Comparison of ENCODE assay signal across 14 cellular contexts in genomic region chr2:227103583-227103982, GRCh38.
A peak's percentile ranks its signal among the peaks of the same experiment; 100 is the strongest.
DNase-seq lines count a peak whose midpoint lies in the region; TF ChIP-seq lines count a peak whose summit lies in the region.
"Had no signal": no experiment of that assay in that cellular context is flagged by ENCODE, and none has a peak within 500 bp of the region (broad histone marks: within the 10 kb centered on the region; RNA-seq: fewer than 3 reads in every experiment).

No MANE protein-coding gene starts in this region.

- TF ChIP-seq POLR2A in spleen (IDR thresholded peaks at IDR 0.05): no peak

- CTCF ChIA-PET in Caco-2 (lab: Charles Lee): no interaction called here

- H3K9me3 ChIP-seq in Caco-2 (no peaks in the 10 kb centered on the region), spleen (no peaks in the 10 kb centered on the region)

- DNase-seq in COR-L47 (lab: John Stamatoyannopoulos, UW) (peak; percentile 4), NCI-H1417 (lab: John Stamatoyannopoulos, UW) (peak in 2 of 3 experiments; percentile 22 to 59), NCI-H748 treated with DMSO at 0.1 percent for 48 hours (lab: John Stamatoyannopoulos, UW) (peak; percentile 20), SHP77 treated with DMSO at 0.1 percent for 48 hours (lab: John Stamatoyannopoulos, UW) (peak; percentile 69), nucleus accumbens (lab: John Stamatoyannopoulos, UW) (no peak), Caco-2 (no peak), spleen (no peak)
- DNase-seq: C1 segment of cervical spinal cord; CD4-positive, alpha-beta T cell; DND-41; GDM1; HCEC 1CT; HFFc6 had no signal

- H3K27ac Mint-ChIP-seq in Caco-2 (ENCODE audit: unreplicated experiment): no peak overlapping the region
- H3K27ac Mint-ChIP-seq: B cell; CD4-positive, alpha-beta T cell; HFFc6 had no signal

- H3K36me3 Mint-ChIP-seq in Caco-2 (ENCODE audit: insufficient read depth, unreplicated experiment): peaks cover 5% of the 10 kb centered on the region

- H3K4me1 ChIP-seq in Caco-2 (no peaks in the 10 kb centered on the region), spleen (no peaks in the 10 kb centered on the region)

- H3K36me3 ChIP-seq in Caco-2 (ENCODE audit: control insufficient read depth, insufficient read depth, low read length) (no peaks in the 10 kb centered on the region), spleen (peaks cover 0 to 2% (median 0%) of the 10 kb centered on the region in 6 donors)

- H3K4me3 ChIP-seq in Caco-2 (ENCODE audit: low read depth, low read length) (no peak overlapping the region), spleen (no peak overlapping the region)

- H3K9me3 Mint-ChIP-seq in Caco-2 (ENCODE audit: unreplicated experiment): no peaks in the 10 kb centered on the region
- H3K9me3 Mint-ChIP-seq: CD4-positive, alpha-beta T cell; HFFc6 had no signal

- H3K27me3 ChIP-seq in Caco-2 (replicated peaks; ENCODE audit: control insufficient read depth, insufficient read depth, low read length): no peaks in the 10 kb centered on the region
- H3K27me3 ChIP-seq in spleen (replicated peaks in 1 of 7): no peaks in the 10 kb centered on the region

- intact Hi-C loops in Caco-2 (cut with micrococcal nuclease; ENCODE audit: unreplicated experiment): no loop called here
- intact Hi-C loops in spleen (cut with DNase I; ENCODE audit: low total_unique reads): loop anchor here (10.0 kb wide), 1 partner anchor 1429 kb away; no protein-coding TSS in a partner anchor

- WGBS in spleen, 5 donors: 90 to 96% (median 91%) methylated on average over 5 of the region's 5 CpGs

- H3K27ac ChIP-seq in spleen: no peak overlapping the region

- H3K27me3 Mint-ChIP-seq in Caco-2 (ENCODE audit: insufficient read depth, unreplicated experiment): no peaks in the 10 kb centered on the region
- H3K27me3 Mint-ChIP-seq: B cell had no signal

- TF ChIP-seq CTCF in Caco-2 (IDR thresholded peaks at IDR 0.05; ENCODE audit: insufficient read depth in 1 of 2, low read depth in 1 of 2, low read length in 1 of 2, severe bottlenecking in 1 of 2, unreplicated experiment in 1 of 2): no peak
- no peak for TF ChIP-seq CTCF in spleen (IDR thresholded peaks at IDR 0.05 in 8 of 11, conservative IDR thresholded peaks at IDR 0.05 in 3 of 11)

- H3K4me3 Mint-ChIP-seq in Caco-2 (ENCODE audit: unreplicated experiment): no peak overlapping the region
- H3K4me3 Mint-ChIP-seq: B cell; CD4-positive, alpha-beta T cell; HFFc6 had no signal

- no TSS peak for BruUV-seq in Caco-2 (replicated peaks; lab: Mats Ljungman, UMichigan)

- POLR2A ChIA-PET in Caco-2 (lab: Charles Lee): no interaction called here

- no peaks in the 10 kb centered on the region for H3K4me1 Mint-ChIP-seq in Caco-2 (ENCODE audit: low read depth, unreplicated experiment)
- H3K4me1 Mint-ChIP-seq: B cell had no signal

Comparison
In these comparisons a context has a peak if more than half of its experiments do, and no peak if none do; other contexts are left out.
1. DNase-seq: peak in COR-L47 (single experiment), NCI-H1417 (2 of 3), NCI-H748 treated with DMSO at 0.1 percent for 48 hours (single experiment) and SHP77 treated with DMSO at 0.1 percent for 48 hours (single experiment); none in nucleus accumbens (0 of 56), Caco-2 (0 of 2) and spleen (single experiment).